14 cellular contexts compared by ENCODE assay signal in the genomic region with DNA sequence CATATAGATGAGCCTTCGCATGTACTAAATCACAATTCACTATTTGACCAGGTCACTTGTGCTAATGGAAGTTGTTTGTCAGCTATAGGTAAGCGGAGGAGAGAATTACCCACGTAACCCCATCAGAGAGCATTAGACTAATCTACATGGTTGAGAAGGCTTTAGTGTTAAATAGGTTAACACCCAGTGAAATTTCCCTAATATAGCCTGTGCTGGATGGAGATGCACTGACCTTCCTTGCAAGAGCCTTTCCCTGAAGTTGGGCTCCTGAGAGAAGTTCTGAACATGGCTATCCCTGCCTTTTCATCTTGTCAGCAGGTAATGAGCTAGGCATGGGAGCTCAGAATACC.
DNase-seq lines count a peak whose midpoint lies in the region; TF ChIP-seq lines count a peak whose summit lies in the region.
"Had no signal": no experiment of that assay in that cellular context is flagged by ENCODE, and none has a peak within 500 bp of the region (broad histone marks: within the 10 kb centered on the region; RNA-seq: fewer than 3 reads in every experiment).

No MANE protein-coding gene starts in this region.

- no peak overlapping the region for H3K4me3 Mint-ChIP-seq in endodermal cell
- H3K4me3 Mint-ChIP-seq: activated naive CD4-positive, alpha-beta T cell treated with anti-CD3 and anti-CD28 coated beads, Interleukin-2, amount 50 U/mL, for 24 hours had no signal

- H3K9me2 ChIP-seq in MM.1S (replicated peaks; ENCODE audit: insufficient read depth, low read length), result no peaks in the 10 kb centered on the region

- no peak overlapping the region for H3K27ac ChIP-seq in left ventricle myocardium inferior (replicated peaks)
- no peak overlapping the region for H3K27ac ChIP-seq in right atrium auricular region
- peak overlapping the region; percentile 58; the same call in 1 of the 2 replicates for H3K27ac ChIP-seq in MM.1S (ENCODE audit: low read length)
- H3K27ac ChIP-seq in endodermal cell (ENCODE audit: low read depth, low read length), result no peak overlapping the region
- peak overlapping the region in 1 of 8 donors; percentile 25 for H3K27ac ChIP-seq in spleen
- no peak overlapping the region for H3K27ac ChIP-seq in prostate gland
- H3K27ac ChIP-seq: Peyer's patch had no signal

- intact Hi-C loops in left ventricle myocardium inferior (cut with micrococcal nuclease) (loop anchor here (5.0 kb wide), 1 partner anchor 238 kb away; no protein-coding TSS in a partner anchor), spleen (cut with DNase I; ENCODE audit: low total_unique reads) (loop anchor here (5.0 to 10.0 kb wide), 2 partner anchors 150 to 238 kb away; no protein-coding TSS in a partner anchor), prostate gland (cut with DNase I) (no loop called here)

- 59 to 64% methylated on average over 2 to 3 of the region's 3 CpGs for WGBS in endodermal cell (ENCODE audit: insufficient coverage in 1 of 2, insufficient read length in 1 of 2), 2 experiments
- 30 to 60% (median 43%) methylated on average over 3 of the region's 3 CpGs for WGBS in spleen, 5 donors
- 37% methylated on average over 3 of the region's 3 CpGs for WGBS in prostate gland

- no peaks in the 10 kb centered on the region for H3K36me3 ChIP-seq in left ventricle myocardium inferior
- no peaks in the 10 kb centered on the region for H3K36me3 ChIP-seq in right atrium auricular region
- H3K36me3 ChIP-seq in MM.1S (replicated peaks; ENCODE audit: insufficient read depth, low read length), result no peaks in the 10 kb centered on the region
- H3K36me3 ChIP-seq in endodermal cell (ENCODE audit: control insufficient read depth, insufficient read depth, low read length), result no peaks in the 10 kb centered on the region
- H3K36me3 ChIP-seq in spleen, result no peaks in the 10 kb centered on the region
- H3K36me3 ChIP-seq in prostate gland, result no peaks in the 10 kb centered on the region
- H3K36me3 ChIP-seq: Peyer's patch had no signal

- no peak overlapping the region for H3K4me3 ChIP-seq in left ventricle myocardium inferior
- H3K4me3 ChIP-seq in right atrium auricular region, result no peak overlapping the region
- no peak overlapping the region for H3K4me3 ChIP-seq in MM.1S (ENCODE audit: low read length)
- H3K4me3 ChIP-seq in endodermal cell (ENCODE audit: low read length), result no peak overlapping the region
- H3K4me3 ChIP-seq in spleen, result peak overlapping the region in 1 of 8 donors; percentile 26
- H3K4me3 ChIP-seq in prostate gland, result no peak overlapping the region
- H3K4me3 ChIP-seq: Peyer's patch had no signal

- TF ChIP-seq CTCF in left ventricle myocardium inferior (IDR thresholded peaks at IDR 0.05; ENCODE audit: borderline replicate concordance) (peak; percentile 5), right atrium auricular region (IDR thresholded peaks at IDR 0.05) (peak in 1 of 2 donors; percentile 21), MM.1S (IDR thresholded peaks at IDR 0.05; ENCODE audit: low read length) (no peak), endodermal cell (conservative IDR thresholded peaks at IDR 0.05) (peak; percentile 6), spleen (IDR thresholded peaks at IDR 0.05 in 8 of 11, conservative IDR thresholded peaks at IDR 0.05 in 3 of 11) (peak in 4 of 11 experiments; percentile 25 to 81 (median 27)), prostate gland (IDR thresholded peaks at IDR 0.05) (no peak)

- H2AFZ ChIP-seq in MM.1S (ENCODE audit: low read length), result no peak overlapping the region

- H4K20me1 ChIP-seq in MM.1S (ENCODE audit: insufficient read depth, low read length), result no peaks in the 10 kb centered on the region

- H3K9me3 Mint-ChIP-seq in endodermal cell, result peaks cover 3% of the 10 kb centered on the region
- H3K9me3 Mint-ChIP-seq: activated B cell treated with CpG ODN at 0.5 μM for 24 hours; activated naive CD4-positive, alpha-beta T cell treated with anti-CD3 and anti-CD28 coated beads, Interleukin-2, amount 50 U/mL, for 24 hours had no signal

- H3K4me1 Mint-ChIP-seq in endodermal cell, result no peaks in the 10 kb centered on the region

- no peaks in the 10 kb centered on the region for H3K36me3 Mint-ChIP-seq in endodermal cell (ENCODE audit: low read depth)
- H3K36me3 Mint-ChIP-seq: activated naive CD4-positive, alpha-beta T cell treated with anti-CD3 and anti-CD28 coated beads, Interleukin-2, amount 50 U/mL, for 24 hours had no signal

- no peaks in the 10 kb centered on the region for H3K4me1 ChIP-seq in left ventricle myocardium inferior
- H3K4me1 ChIP-seq in right atrium auricular region, result peaks cover 0 to 5% of the 10 kb centered on the region in 2 donors
- peaks cover 92% of the 10 kb centered on the region for H3K4me1 ChIP-seq in MM.1S (ENCODE audit: low read length)
- no peaks in the 10 kb centered on the region for H3K4me1 ChIP-seq in endodermal cell (ENCODE audit: control insufficient read depth, insufficient read depth, low read length)
- peaks cover 0 to 39% (median 16%) of the 10 kb centered on the region in 6 donors for H3K4me1 ChIP-seq in spleen
- H3K4me1 ChIP-seq in prostate gland (replicated peaks), result no peaks in the 10 kb centered on the region

- DNase-seq in left ventricle myocardium inferior (no peak), right atrium auricular region (ENCODE audit: low spot score) (no peak), MM.1S (no peak), endodermal cell (no peak), spleen (no peak), HUDEP-2 (lab: John Stamatoyannopoulos, UW; ENCODE audit: unreplicated experiment in 76 of 76) (no peak), prostate gland (ENCODE audit: low spot score) (no peak), hippocampal formation (lab: John Stamatoyannopoulos, UW) (no peak)
- DNase-seq: activated B cell treated with CpG ODN at 0.5 μM for 24 hours; effector CD8-positive, alpha-beta T cell; NCI-H510A had no signal

- H3F3A ChIP-seq in MM.1S (ENCODE audit: insufficient read depth, low read length), result peaks cover 29% of the 10 kb centered on the region

- no peaks in the 10 kb centered on the region for H3K27me3 Mint-ChIP-seq in endodermal cell (ENCODE audit: insufficient read depth)
- H3K27me3 Mint-ChIP-seq: activated B cell treated with CpG ODN at 0.5 μM for 24 hours; activated naive CD4-positive, alpha-beta T cell treated with anti-CD3 and anti-CD28 coated beads, Interleukin-2, amount 50 U/mL, for 24 hours; progenitor cell of endocrine pancreas had no signal

- H3K27ac Mint-ChIP-seq in endodermal cell, result no peak overlapping the region
- H3K27ac Mint-ChIP-seq: activated naive CD4-positive, alpha-beta T cell treated with anti-CD3 and anti-CD28 coated beads, Interleukin-2, amount 50 U/mL, for 24 hours; progenitor cell of endocrine pancreas had no signal

- H3K79me2 ChIP-seq in MM.1S (ENCODE audit: low read length), result peaks cover 43% of the 10 kb centered on the region

- H3K9ac ChIP-seq in MM.1S (ENCODE audit: low read length), result peak overlapping the region; percentile 20; the same call in 1 of the 2 replicates
- H3K9ac ChIP-seq in endodermal cell (ENCODE audit: extremely low read depth, low read length, poor library complexity, severe bottlenecking), result no peak overlapping the region

- TF ChIP-seq POLR2A in spleen (IDR thresholded peaks at IDR 0.05) (no peak), prostate gland (IDR thresholded peaks at IDR 0.05) (no peak)

- no peaks in the 10 kb centered on the region for H3K9me3 ChIP-seq in left ventricle myocardium inferior (replicated peaks)
- H3K9me3 ChIP-seq in right atrium auricular region, result no peaks in the 10 kb centered on the region
- no peaks in the 10 kb centered on the region for H3K9me3 ChIP-seq in MM.1S (replicated peaks; ENCODE audit: insufficient read depth, low read length)
- no peaks in the 10 kb centered on the region for H3K9me3 ChIP-seq in endodermal cell (ENCODE audit: control insufficient read depth, low read length)
- H3K9me3 ChIP-seq in spleen, result no peaks in the 10 kb centered on the region
- no peaks in the 10 kb centered on the region for H3K9me3 ChIP-seq in prostate gland
- H3K9me3 ChIP-seq: Peyer's patch had no signal

- peak overlapping the region; percentile 35; the same call in 1 of the 2 replicates for H3K4me2 ChIP-seq in MM.1S (ENCODE audit: low read depth, low read length)

- H3K27me3 ChIP-seq in left ventricle myocardium inferior (ENCODE audit: low read depth) (no peaks in the 10 kb centered on the region), right atrium auricular region (no peaks in the 10 kb centered on the region), MM.1S (replicated peaks; ENCODE audit: insufficient read depth, low read length) (no peaks in the 10 kb centered on the region), endodermal cell (ENCODE audit: control insufficient read depth, insufficient read depth, low read length, poor library complexity, severe bottlenecking) (no peaks in the 10 kb centered on the region), spleen (replicated peaks in 1 of 7) (no peaks in the 10 kb centered on the region), prostate gland (replicated peaks; ENCODE audit: insufficient read depth) (no peaks in the 10 kb centered on the region)
- H3K27me3 ChIP-seq: Peyer's patch had no signal

Comparison
In these comparisons a context has a peak if more than half of its experiments do, and no peak if none do; other contexts are left out.
1. CTCF ChIP-seq: peak in left ventricle myocardium inferior (single experiment) and endodermal cell (single experiment); none in MM.1S (single experiment) and prostate gland (0 of 4).